1 cellular context compared by ENCODE assay signal in the genomic region with DNA sequence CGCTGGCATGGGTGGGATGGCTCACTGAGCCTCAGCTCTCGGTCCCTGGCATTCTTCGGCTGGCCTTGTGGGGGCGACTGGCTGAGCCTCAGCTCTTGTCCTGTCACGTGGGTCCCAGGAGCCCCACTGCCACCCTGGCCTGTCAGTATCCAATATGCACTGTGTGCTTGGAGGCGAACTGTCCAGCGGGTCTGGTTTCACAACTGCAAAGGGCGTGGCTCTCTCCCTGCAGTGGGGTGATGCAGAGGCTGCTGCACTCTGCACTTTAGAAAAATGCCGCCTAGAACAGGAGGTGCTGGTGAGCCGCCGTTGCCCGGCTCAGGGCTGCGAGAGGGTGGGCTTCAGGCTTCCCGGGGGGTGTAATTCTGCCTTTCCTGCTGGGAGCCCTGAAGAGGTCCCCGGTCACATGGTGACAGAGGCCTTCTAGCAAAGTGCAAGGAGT.
TF ChIP-seq lines count a peak whose summit lies in the region.

No MANE protein-coding gene starts in this region.

TF ChIP-seq in HepG2, 621 proteins besides CTCF, POLR2A, EP300 and RAD21 (continued from another document and continues in another):
- TF ChIP-seq, protein P1, sequence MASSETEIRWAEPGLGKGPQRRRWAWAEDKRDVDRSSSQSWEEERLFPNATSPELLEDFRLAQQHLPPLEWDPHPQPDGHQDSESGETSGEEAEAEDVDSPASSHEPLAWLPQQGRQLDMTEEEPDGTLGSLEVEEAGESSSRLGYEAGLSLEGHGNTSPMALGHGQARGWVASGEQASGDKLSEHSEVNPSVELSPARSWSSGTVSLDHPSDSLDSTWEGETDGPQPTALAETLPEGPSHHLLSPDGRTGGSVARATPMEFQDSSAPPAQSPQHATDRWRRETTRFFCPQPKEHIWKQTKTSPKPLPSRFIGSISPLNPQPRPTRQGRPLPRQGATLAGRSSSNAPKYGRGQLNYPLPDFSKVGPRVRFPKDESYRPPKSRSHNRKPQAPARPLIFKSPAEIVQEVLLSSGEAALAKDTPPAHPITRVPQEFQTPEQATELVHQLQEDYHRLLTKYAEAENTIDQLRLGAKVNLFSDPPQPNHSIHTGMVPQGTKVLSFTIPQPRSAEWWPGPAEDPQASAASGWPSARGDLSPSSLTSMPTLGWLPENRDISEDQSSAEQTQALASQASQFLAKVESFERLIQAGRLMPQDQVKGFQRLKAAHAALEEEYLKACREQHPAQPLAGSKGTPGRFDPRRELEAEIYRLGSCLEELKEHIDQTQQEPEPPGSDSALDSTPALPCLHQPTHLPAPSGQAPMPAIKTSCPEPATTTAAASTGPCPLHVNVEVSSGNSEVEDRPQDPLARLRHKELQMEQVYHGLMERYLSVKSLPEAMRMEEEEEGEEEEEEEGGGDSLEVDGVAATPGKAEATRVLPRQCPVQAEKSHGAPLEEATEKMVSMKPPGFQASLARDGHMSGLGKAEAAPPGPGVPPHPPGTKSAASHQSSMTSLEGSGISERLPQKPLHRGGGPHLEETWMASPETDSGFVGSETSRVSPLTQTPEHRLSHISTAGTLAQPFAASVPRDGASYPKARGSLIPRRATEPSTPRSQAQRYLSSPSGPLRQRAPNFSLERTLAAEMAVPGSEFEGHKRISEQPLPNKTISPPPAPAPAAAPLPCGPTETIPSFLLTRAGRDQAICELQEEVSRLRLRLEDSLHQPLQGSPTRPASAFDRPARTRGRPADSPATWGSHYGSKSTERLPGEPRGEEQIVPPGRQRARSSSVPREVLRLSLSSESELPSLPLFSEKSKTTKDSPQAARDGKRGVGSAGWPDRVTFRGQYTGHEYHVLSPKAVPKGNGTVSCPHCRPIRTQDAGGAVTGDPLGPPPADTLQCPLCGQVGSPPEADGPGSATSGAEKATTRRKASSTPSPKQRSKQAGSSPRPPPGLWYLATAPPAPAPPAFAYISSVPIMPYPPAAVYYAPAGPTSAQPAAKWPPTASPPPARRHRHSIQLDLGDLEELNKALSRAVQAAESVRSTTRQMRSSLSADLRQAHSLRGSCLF (CRISPR knock-in tag; IDR thresholded peaks at IDR 0.05; ENCODE audit: borderline replicate concordance): no peak
- TF ChIP-seq AHR (CRISPR knock-in tag; IDR thresholded peaks at IDR 0.05) (no peak), SOX5 (CRISPR knock-in tag; IDR thresholded peaks at IDR 0.05; ENCODE audit: borderline replicate concordance) (no peak), TCF7 (IDR thresholded peaks at IDR 0.05; ENCODE audit: low read depth) (no peak), ZMYM3 (CRISPR knock-in tag; IDR thresholded peaks at IDR 0.05) (peak; percentile 67; the same call in 1 of the 2 replicates), GFI1 (CRISPR knock-in tag; IDR thresholded peaks at IDR 0.05; ENCODE audit: borderline replicate concordance) (no peak), ZNF484 (CRISPR knock-in tag; IDR thresholded peaks at IDR 0.05; ENCODE audit: borderline replicate concordance, low read depth) (no peak), ZSCAN31 (CRISPR knock-in tag; IDR thresholded peaks at IDR 0.05; ENCODE audit: low read depth) (0 out of 2 replicates have a peak, but pooled peaks have one; percentile 31), ASH2L (IDR thresholded peaks at IDR 0.05; ENCODE audit: insufficient read length, low read depth, low read length) (peak; percentile 27), SOX13 (IDR thresholded peaks at IDR 0.05) (no peak), SOX13 (CRISPR knock-in tag; conservative IDR thresholded peaks at IDR 0.05 in 1 of 2, IDR thresholded peaks at IDR 0.05 in 1 of 2) (peak in 1 of 2 experiments; percentile 50; a peak in 1 of 4 replicates), ELF3 (CRISPR knock-in tag; IDR thresholded peaks at IDR 0.05) (no peak), HMG20A (CRISPR knock-in tag; IDR thresholded peaks at IDR 0.05; ENCODE audit: borderline replicate concordance) (no peak), TEAD2 (CRISPR knock-in tag; IDR thresholded peaks at IDR 0.05) (no peak), HNF4A (CRISPR knock-in tag; IDR thresholded peaks at IDR 0.05) (peak; percentile 74), ZNF777 (CRISPR knock-in tag; IDR thresholded peaks at IDR 0.05) (no peak), MEIS1 (CRISPR knock-in tag; IDR thresholded peaks at IDR 0.05; ENCODE audit: borderline replicate concordance) (0 out of 2 replicates have a peak, but pooled peaks have one; percentile 42), ZNF672 (CRISPR knock-in tag; IDR thresholded peaks at IDR 0.05) (no peak), ESRRA (CRISPR knock-in tag; IDR thresholded peaks at IDR 0.05; ENCODE audit: low read depth) (no peak), TOPORS (CRISPR knock-in tag; IDR thresholded peaks at IDR 0.05) (no peak)
- TF ChIP-seq, protein P2, sequence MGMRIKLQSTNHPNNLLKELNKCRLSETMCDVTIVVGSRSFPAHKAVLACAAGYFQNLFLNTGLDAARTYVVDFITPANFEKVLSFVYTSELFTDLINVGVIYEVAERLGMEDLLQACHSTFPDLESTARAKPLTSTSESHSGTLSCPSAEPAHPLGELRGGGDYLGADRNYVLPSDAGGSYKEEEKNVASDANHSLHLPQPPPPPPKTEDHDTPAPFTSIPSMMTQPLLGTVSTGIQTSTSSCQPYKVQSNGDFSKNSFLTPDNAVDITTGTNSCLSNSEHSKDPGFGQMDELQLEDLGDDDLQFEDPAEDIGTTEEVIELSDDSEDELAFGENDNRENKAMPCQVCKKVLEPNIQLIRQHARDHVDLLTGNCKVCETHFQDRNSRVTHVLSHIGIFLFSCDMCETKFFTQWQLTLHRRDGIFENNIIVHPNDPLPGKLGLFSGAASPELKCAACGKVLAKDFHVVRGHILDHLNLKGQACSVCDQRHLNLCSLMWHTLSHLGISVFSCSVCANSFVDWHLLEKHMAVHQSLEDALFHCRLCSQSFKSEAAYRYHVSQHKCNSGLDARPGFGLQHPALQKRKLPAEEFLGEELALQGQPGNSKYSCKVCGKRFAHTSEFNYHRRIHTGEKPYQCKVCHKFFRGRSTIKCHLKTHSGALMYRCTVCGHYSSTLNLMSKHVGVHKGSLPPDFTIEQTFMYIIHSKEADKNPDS (CRISPR knock-in tag; IDR thresholded peaks at IDR 0.05): no peak
- TF ChIP-seq, protein P3, sequence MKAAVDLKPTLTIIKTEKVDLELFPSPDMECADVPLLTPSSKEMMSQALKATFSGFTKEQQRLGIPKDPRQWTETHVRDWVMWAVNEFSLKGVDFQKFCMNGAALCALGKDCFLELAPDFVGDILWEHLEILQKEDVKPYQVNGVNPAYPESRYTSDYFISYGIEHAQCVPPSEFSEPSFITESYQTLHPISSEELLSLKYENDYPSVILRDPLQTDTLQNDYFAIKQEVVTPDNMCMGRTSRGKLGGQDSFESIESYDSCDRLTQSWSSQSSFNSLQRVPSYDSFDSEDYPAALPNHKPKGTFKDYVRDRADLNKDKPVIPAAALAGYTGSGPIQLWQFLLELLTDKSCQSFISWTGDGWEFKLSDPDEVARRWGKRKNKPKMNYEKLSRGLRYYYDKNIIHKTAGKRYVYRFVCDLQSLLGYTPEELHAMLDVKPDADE (CRISPR knock-in tag; IDR thresholded peaks at IDR 0.05): no peak
- TF ChIP-seq, protein P4, sequence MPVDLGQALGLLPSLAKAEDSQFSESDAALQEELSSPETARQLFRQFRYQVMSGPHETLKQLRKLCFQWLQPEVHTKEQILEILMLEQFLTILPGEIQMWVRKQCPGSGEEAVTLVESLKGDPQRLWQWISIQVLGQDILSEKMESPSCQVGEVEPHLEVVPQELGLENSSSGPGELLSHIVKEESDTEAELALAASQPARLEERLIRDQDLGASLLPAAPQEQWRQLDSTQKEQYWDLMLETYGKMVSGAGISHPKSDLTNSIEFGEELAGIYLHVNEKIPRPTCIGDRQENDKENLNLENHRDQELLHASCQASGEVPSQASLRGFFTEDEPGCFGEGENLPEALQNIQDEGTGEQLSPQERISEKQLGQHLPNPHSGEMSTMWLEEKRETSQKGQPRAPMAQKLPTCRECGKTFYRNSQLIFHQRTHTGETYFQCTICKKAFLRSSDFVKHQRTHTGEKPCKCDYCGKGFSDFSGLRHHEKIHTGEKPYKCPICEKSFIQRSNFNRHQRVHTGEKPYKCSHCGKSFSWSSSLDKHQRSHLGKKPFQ (CRISPR knock-in tag; IDR thresholded peaks at IDR 0.05; ENCODE audit: insufficient replicate concordance): no peak
- TF ChIP-seq, protein P5, sequence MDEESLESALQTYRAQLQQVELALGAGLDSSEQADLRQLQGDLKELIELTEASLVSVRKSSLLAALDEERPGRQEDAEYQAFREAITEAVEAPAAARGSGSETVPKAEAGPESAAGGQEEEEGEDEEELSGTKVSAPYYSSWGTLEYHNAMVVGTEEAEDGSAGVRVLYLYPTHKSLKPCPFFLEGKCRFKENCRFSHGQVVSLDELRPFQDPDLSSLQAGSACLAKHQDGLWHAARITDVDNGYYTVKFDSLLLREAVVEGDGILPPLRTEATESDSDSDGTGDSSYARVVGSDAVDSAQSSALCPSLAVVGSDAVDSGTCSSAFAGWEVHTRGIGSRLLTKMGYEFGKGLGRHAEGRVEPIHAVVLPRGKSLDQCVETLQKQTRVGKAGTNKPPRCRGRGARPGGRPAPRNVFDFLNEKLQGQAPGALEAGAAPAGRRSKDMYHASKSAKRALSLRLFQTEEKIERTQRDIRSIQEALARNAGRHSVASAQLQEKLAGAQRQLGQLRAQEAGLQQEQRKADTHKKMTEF (CRISPR knock-in tag; IDR thresholded peaks at IDR 0.05): no peak
- TF ChIP-seq, protein P6, sequence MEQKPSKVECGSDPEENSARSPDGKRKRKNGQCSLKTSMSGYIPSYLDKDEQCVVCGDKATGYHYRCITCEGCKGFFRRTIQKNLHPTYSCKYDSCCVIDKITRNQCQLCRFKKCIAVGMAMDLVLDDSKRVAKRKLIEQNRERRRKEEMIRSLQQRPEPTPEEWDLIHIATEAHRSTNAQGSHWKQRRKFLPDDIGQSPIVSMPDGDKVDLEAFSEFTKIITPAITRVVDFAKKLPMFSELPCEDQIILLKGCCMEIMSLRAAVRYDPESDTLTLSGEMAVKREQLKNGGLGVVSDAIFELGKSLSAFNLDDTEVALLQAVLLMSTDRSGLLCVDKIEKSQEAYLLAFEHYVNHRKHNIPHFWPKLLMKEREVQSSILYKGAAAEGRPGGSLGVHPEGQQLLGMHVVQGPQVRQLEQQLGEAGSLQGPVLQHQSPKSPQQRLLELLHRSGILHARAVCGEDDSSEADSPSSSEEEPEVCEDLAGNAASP (CRISPR knock-in tag; IDR thresholded peaks at IDR 0.05; ENCODE audit: borderline replicate concordance): no peak; the same call in 1 of the 2 replicates
- TF ChIP-seq, protein P7, sequence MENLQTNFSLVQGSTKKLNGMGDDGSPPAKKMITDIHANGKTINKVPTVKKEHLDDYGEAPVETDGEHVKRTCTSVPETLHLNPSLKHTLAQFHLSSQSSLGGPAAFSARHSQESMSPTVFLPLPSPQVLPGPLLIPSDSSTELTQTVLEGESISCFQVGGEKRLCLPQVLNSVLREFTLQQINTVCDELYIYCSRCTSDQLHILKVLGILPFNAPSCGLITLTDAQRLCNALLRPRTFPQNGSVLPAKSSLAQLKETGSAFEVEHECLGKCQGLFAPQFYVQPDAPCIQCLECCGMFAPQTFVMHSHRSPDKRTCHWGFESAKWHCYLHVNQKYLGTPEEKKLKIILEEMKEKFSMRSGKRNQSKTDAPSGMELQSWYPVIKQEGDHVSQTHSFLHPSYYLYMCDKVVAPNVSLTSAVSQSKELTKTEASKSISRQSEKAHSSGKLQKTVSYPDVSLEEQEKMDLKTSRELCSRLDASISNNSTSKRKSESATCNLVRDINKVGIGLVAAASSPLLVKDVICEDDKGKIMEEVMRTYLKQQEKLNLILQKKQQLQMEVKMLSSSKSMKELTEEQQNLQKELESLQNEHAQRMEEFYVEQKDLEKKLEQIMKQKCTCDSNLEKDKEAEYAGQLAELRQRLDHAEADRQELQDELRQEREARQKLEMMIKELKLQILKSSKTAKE (CRISPR knock-in tag; IDR thresholded peaks at IDR 0.05; ENCODE audit: borderline replicate concordance): no peak
- TF ChIP-seq, protein P8, sequence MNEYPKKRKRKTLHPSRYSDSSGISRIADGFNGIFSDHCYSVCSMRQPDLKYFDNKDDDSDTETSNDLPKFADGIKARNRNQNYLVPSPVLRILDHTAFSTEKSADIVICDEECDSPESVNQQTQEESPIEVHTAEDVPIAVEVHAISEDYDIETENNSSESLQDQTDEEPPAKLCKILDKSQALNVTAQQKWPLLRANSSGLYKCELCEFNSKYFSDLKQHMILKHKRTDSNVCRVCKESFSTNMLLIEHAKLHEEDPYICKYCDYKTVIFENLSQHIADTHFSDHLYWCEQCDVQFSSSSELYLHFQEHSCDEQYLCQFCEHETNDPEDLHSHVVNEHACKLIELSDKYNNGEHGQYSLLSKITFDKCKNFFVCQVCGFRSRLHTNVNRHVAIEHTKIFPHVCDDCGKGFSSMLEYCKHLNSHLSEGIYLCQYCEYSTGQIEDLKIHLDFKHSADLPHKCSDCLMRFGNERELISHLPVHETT (CRISPR knock-in tag; conservative IDR thresholded peaks at IDR 0.05): no peak
- TF ChIP-seq, protein P9, sequence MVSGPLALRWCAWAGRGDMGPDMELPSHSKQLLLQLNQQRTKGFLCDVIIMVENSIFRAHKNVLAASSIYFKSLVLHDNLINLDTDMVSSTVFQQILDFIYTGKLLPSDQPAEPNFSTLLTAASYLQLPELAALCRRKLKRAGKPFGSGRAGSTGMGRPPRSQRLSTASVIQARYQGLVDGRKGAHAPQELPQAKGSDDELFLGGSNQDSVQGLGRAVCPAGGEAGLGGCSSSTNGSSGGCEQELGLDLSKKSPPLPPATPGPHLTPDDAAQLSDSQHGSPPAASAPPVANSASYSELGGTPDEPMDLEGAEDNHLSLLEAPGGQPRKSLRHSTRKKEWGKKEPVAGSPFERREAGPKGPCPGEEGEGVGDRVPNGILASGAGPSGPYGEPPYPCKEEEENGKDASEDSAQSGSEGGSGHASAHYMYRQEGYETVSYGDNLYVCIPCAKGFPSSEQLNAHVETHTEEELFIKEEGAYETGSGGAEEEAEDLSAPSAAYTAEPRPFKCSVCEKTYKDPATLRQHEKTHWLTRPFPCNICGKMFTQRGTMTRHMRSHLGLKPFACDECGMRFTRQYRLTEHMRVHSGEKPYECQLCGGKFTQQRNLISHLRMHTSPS (CRISPR knock-in tag; IDR thresholded peaks at IDR 0.05; ENCODE audit: low read depth): peak; percentile 45; the same call in 1 of the 2 replicates
- TF ChIP-seq, protein P10, sequence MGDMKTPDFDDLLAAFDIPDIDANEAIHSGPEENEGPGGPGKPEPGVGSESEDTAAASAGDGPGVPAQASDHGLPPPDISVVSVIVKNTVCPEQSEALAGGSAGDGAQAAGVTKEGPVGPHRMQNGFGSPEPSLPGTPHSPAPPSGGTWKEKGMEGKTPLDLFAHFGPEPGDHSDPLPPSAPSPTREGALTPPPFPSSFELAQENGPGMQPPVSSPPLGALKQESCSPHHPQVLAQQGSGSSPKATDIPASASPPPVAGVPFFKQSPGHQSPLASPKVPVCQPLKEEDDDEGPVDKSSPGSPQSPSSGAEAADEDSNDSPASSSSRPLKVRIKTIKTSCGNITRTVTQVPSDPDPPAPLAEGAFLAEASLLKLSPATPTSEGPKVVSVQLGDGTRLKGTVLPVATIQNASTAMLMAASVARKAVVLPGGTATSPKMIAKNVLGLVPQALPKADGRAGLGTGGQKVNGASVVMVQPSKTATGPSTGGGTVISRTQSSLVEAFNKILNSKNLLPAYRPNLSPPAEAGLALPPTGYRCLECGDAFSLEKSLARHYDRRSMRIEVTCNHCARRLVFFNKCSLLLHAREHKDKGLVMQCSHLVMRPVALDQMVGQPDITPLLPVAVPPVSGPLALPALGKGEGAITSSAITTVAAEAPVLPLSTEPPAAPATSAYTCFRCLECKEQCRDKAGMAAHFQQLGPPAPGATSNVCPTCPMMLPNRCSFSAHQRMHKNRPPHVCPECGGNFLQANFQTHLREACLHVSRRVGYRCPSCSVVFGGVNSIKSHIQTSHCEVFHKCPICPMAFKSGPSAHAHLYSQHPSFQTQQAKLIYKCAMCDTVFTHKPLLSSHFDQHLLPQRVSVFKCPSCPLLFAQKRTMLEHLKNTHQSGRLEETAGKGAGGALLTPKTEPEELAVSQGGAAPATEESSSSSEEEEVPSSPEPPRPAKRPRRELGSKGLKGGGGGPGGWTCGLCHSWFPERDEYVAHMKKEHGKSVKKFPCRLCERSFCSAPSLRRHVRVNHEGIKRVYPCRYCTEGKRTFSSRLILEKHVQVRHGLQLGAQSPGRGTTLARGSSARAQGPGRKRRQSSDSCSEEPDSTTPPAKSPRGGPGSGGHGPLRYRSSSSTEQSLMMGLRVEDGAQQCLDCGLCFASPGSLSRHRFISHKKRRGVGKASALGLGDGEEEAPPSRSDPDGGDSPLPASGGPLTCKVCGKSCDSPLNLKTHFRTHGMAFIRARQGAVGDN (CRISPR knock-in tag; IDR thresholded peaks at IDR 0.05): peak; percentile 82
